In the genomic region with DNA sequence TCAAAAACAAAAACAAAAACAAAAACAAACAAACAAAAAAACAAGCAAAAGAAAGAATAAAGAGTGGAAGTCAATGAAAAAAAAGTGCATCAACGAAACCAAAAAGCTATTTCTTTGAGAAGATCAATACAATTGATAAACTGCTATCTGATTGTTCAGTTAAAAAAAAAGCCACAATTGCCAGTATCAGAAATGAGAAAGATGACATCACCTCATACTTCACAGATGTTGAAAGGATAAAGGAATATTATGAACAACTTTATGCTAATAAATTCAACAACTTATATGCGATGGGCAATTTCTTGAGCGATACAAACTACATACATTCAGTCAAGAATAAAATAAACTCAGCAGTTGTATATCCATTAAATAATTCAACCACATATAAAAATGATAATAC, we compare ENCODE assay signal across 13 cellular contexts. TPM values are rescaled to one million over a fixed set of nuclear protein-coding genes. Genes with fewer than 3 reads are reported as not detected.
DNase-seq lines count a peak whose midpoint lies in the region; ATAC-seq and TF ChIP-seq lines count a peak whose summit lies in the region.
"Had no signal": no experiment of that assay in that cellular context is flagged by ENCODE, and none has a peak within 500 bp of the region (broad histone marks: within the 10 kb centered on the region; RNA-seq: fewer than 3 reads in every experiment).

No MANE protein-coding gene starts in this region.

- H3K27me3 ChIP-seq in CD4-positive, alpha-beta T cell (ENCODE audit: control insufficient read depth, insufficient read depth, low read length) = no peaks in the 10 kb centered on the region
- no peaks in the 10 kb centered on the region for H3K27me3 ChIP-seq in endodermal cell (ENCODE audit: control insufficient read depth, insufficient read depth, low read length, poor library complexity, severe bottlenecking)

- no peaks in the 10 kb centered on the region for H3K4me1 ChIP-seq in HEK293 (ENCODE audit: control insufficient read depth, insufficient read depth, low read length)
- H3K4me1 ChIP-seq in endodermal cell (ENCODE audit: control insufficient read depth, insufficient read depth, low read length) = peaks cover 15% of the 10 kb centered on the region
- H3K4me1 ChIP-seq: HAP-1 had no signal

- peaks cover 5% of the 10 kb centered on the region for H3K9me3 Mint-ChIP-seq in CD4-positive, alpha-beta T cell
- H3K9me3 Mint-ChIP-seq in endodermal cell = peaks cover 5% of the 10 kb centered on the region

- no peaks in the 10 kb centered on the region for H3K36me3 Mint-ChIP-seq in CD4-positive, alpha-beta T cell (ENCODE audit: low read depth)
- H3K36me3 Mint-ChIP-seq in endodermal cell (ENCODE audit: low read depth) = peaks cover 6% of the 10 kb centered on the region
- H3K36me3 Mint-ChIP-seq: CD8-positive, alpha-beta T cell had no signal

- H3K4me3 Mint-ChIP-seq in CD4-positive, alpha-beta T cell = peak overlapping the region; percentile 84
- H3K4me3 Mint-ChIP-seq in endodermal cell = no peak overlapping the region

- intact Hi-C loops in CD4-positive, alpha-beta T cell (cut with DNase I, micrococcal nuclease) = loop anchor here in 1 of 2 experiments (10.0 kb wide), 1 partner anchor 1142 kb away; no protein-coding TSS in a partner anchor

- H3K27ac ChIP-seq in CD4-positive, alpha-beta T cell (ENCODE audit: low read depth, low read length) = no peak overlapping the region
- H3K27ac ChIP-seq in HEK293 (ENCODE audit: extremely low read depth, low read depth, low read length) (no peak overlapping the region), endodermal cell (ENCODE audit: low read depth, low read length) (no peak overlapping the region)

- no peak for TF ChIP-seq CTCF in CD4-positive, alpha-beta T cell (IDR thresholded peaks at IDR 0.05)
- no peak for TF ChIP-seq CTCF in HEK293 (tag by site-specific recombination; IDR thresholded peaks at IDR 0.05)
- TF ChIP-seq CTCF in endodermal cell (conservative IDR thresholded peaks at IDR 0.05) = no peak

- DNase-seq in CD4-positive, alpha-beta T cell = no peak
- no peak for DNase-seq in endodermal cell
- no peak for DNase-seq in SHP77 (lab: John Stamatoyannopoulos, UW)
- DNase-seq in HCEC 1CT = no peak
- DNase-seq: C1 segment of cervical spinal cord; Caco-2; CD8-positive, alpha-beta T cell; DMS153; DND-41; GOT3 had no signal

- no peak overlapping the region for H3K27ac Mint-ChIP-seq in CD4-positive, alpha-beta T cell
- no peak overlapping the region for H3K27ac Mint-ChIP-seq in endodermal cell
- H3K27ac Mint-ChIP-seq: CD8-positive, alpha-beta T cell had no signal

- H3K4me3 ChIP-seq in HEK293 (ENCODE audit: low read depth, low read length) = no peak overlapping the region
- H3K4me3 ChIP-seq in endodermal cell (ENCODE audit: low read length) = peak overlapping the region; percentile 83
- H3K4me3 ChIP-seq: HAP-1 had no signal

- peaks cover 9% of the 10 kb centered on the region for H3K27me3 Mint-ChIP-seq in CD4-positive, alpha-beta T cell
- peaks cover 17% of the 10 kb centered on the region for H3K27me3 Mint-ChIP-seq in endodermal cell (ENCODE audit: insufficient read depth)

- H3K36me3 ChIP-seq in HEK293 (ENCODE audit: control insufficient read depth in 2 of 2, insufficient read depth in 1 of 2, low read length in 2 of 2) (peaks cover 0 to 5% of the 10 kb centered on the region in 2 experiments; a peak in 1 of 3 replicates), endodermal cell (ENCODE audit: control insufficient read depth, insufficient read depth, low read length) (peaks cover 36% of the 10 kb centered on the region)
- H3K36me3 ChIP-seq: HAP-1 had no signal

- H3K9ac ChIP-seq in endodermal cell (ENCODE audit: extremely low read depth, low read length, poor library complexity, severe bottlenecking) = no peak overlapping the region

- CTCF ChIA-PET in CD4-positive, alpha-beta T cell (lab: Charles Lee) = no interaction called here
- CTCF ChIA-PET in HEK293 (lab: Yijun Ruan, JAX) = no interaction called here

- H3K9me3 ChIP-seq in CD4-positive, alpha-beta T cell (ENCODE audit: control insufficient read depth, low read length) = no peaks in the 10 kb centered on the region
- no peaks in the 10 kb centered on the region for H3K9me3 ChIP-seq in HEK293 (ENCODE audit: control insufficient read depth, insufficient read depth, low read depth, low read length)
- peaks cover 28% of the 10 kb centered on the region for H3K9me3 ChIP-seq in endodermal cell (ENCODE audit: control insufficient read depth, low read length)
- H3K9me3 ChIP-seq: Caco-2, HAP-1 had no signal

- ATAC-seq in CD4-positive, alpha-beta T cell (ENCODE audit: poor library complexity) = no peak
- ATAC-seq in HG02840 (IDR thresholded peaks at IDR 0.05; ENCODE audit: low FRiP score, unreplicated experiment) = no peak
- ATAC-seq: CD8-positive, alpha-beta T cell had no signal

- H3K4me1 Mint-ChIP-seq in CD4-positive, alpha-beta T cell (ENCODE audit: low read depth) = peaks cover 11% of the 10 kb centered on the region
- peaks cover 5% of the 10 kb centered on the region for H3K4me1 Mint-ChIP-seq in endodermal cell

- POLR2A ChIA-PET in CD4-positive, alpha-beta T cell (lab: Charles Lee) = no interaction called here
- POLR2A ChIA-PET in HEK293 (lab: Yijun Ruan, JAX) = no interaction called here

- WGBS in endodermal cell (ENCODE audit: insufficient coverage in 1 of 2, insufficient read length in 1 of 2), 2 experiments = 96 to 97% methylated on average over 2 of the region's 3 CpGs

TF ChIP-seq in HEK293, 187 proteins besides CTCF, POLR2A, EP300 and RAD21:
- TF ChIP-seq ZNF843 (tag by site-specific recombination; IDR thresholded peaks at IDR 0.05) (no peak), ZNF658 (tag by site-specific recombination; IDR thresholded peaks at IDR 0.05) (no peak), ATF2 (tag by site-specific recombination; IDR thresholded peaks at IDR 0.05; ENCODE audit: low read depth) (peak; percentile 83; the same call in 1 of the 2 replicates)
- TF ChIP-seq, protein P1, sequence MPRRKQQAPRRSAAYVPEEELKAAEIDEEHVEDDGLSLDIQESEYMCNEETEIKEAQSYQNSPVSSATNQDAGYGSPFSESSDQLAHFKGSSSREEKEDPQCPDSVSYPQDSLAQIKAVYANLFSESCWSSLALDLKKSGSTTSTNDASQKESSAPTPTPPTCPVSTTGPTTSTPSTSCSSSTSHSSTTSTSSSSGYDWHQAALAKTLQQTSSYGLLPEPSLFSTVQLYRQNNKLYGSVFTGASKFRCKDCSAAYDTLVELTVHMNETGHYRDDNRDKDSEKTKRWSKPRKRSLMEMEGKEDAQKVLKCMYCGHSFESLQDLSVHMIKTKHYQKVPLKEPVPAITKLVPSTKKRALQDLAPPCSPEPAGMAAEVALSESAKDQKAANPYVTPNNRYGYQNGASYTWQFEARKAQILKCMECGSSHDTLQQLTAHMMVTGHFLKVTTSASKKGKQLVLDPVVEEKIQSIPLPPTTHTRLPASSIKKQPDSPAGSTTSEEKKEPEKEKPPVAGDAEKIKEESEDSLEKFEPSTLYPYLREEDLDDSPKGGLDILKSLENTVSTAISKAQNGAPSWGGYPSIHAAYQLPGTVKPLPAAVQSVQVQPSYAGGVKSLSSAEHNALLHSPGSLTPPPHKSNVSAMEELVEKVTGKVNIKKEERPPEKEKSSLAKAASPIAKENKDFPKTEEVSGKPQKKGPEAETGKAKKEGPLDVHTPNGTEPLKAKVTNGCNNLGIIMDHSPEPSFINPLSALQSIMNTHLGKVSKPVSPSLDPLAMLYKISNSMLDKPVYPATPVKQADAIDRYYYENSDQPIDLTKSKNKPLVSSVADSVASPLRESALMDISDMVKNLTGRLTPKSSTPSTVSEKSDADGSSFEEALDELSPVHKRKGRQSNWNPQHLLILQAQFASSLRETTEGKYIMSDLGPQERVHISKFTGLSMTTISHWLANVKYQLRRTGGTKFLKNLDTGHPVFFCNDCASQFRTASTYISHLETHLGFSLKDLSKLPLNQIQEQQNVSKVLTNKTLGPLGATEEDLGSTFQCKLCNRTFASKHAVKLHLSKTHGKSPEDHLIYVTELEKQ (tag by site-specific recombination; IDR thresholded peaks at IDR 0.05; ENCODE audit: borderline replicate concordance) = no peak
- TF ChIP-seq, protein P2, sequence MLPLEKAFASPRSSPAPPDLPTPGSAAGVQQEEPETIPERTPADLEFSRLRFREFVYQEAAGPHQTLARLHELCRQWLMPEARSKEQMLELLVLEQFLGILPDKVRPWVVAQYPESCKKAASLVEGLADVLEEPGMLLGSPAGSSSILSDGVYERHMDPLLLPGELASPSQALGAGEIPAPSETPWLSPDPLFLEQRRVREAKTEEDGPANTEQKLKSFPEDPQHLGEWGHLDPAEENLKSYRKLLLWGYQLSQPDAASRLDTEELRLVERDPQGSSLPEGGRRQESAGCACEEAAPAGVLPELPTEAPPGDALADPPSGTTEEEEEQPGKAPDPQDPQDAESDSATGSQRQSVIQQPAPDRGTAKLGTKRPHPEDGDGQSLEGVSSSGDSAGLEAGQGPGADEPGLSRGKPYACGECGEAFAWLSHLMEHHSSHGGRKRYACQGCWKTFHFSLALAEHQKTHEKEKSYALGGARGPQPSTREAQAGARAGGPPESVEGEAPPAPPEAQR (tag by site-specific recombination; IDR thresholded peaks at IDR 0.05) = no peak

RNA-seq across cellular contexts. Expression of gene LRRC3, which starts 2.2 kb away (rescaled TPM):
- total RNA-seq in CD4-positive, alpha-beta T cell = under 1 TPM; 0.55 to 0.61 TPM
- 10 to 100 TPM; 14.1 to 16.5 TPM for total RNA-seq in endodermal cell
- 13.7 TPM for polyA plus RNA-seq in endodermal cell (2013, experiment 1 of 2)
- 14.0 TPM for polyA plus RNA-seq in endodermal cell (2013, experiment 2 of 2)

Comparison
In these comparisons a context has a peak if more than half of its experiments do, and no peak if none do; other contexts are left out.
1. RNA of gene LRRC3, which starts 2.2 kb away (total RNA-seq): 14.1 to 16.5 TPM in endodermal cell; 0.55 to 0.61 TPM in CD4-positive, alpha-beta T cell; every median in the first group is over 4 times any median in the second.